ENCODE assay signal across 8 cellular contexts in genomic region chr11:118435233-118435892, GRCh38. TPM values are rescaled to one million over a fixed set of nuclear protein-coding genes. Genes with fewer than 3 reads are reported as not detected.
DNase-seq lines count a peak whose midpoint lies in the region; ATAC-seq and TF ChIP-seq lines count a peak whose summit lies in the region.

No MANE protein-coding gene starts in this region.

- H3K79me2 ChIP-seq in OCI-LY3 (ENCODE audit: low read length): peaks cover 40% of the 10 kb centered on the region

- H3K36me3 ChIP-seq in OCI-LY3 (replicated peaks; ENCODE audit: low read depth, low read length) (peaks cover 5% of the 10 kb centered on the region), esophagus (ENCODE audit: control insufficient read depth in 2 of 2, insufficient read depth in 2 of 2, low read length in 1 of 2) (no peaks in the 10 kb centered on the region)
- peaks cover 0 to 11% (median 0%) of the 10 kb centered on the region in 3 experiments for H3K36me3 ChIP-seq in naive thymus-derived CD4-positive, alpha-beta T cell (ENCODE audit: control insufficient read depth in 2 of 3, insufficient read depth in 3 of 3, low read length in 3 of 3)

- CTCF ChIA-PET in naive thymus-derived CD4-positive, alpha-beta T cell (lab: Charles Lee): interaction anchor here (0.6 to 1.5 kb wide), 7 partner anchors 10 to 620 kb away, joined by 3 to 4 read pairs (median 4); no protein-coding TSS in a partner anchor

- DNase-seq in COLO668 (lab: John Stamatoyannopoulos, UW; ENCODE audit: unreplicated experiment) (peak; percentile 69), activated T-cell treated with anti-CD3 and anti-CD28 coated beads for 24 hours (ENCODE audit: low read depth) (peak; percentile 64)
- DNase-seq in naive thymus-derived CD4-positive, alpha-beta T cell: peak in 3 of 9 donors; percentile 40 to 73 (median 64)

- H3K4me1 Mint-ChIP-seq in naive thymus-derived CD4-positive, alpha-beta T cell: peaks cover 29 to 40% (median 31%) of the 10 kb centered on the region in 7 donors

- H3K4me3 Mint-ChIP-seq in naive thymus-derived CD4-positive, alpha-beta T cell: peak overlapping the region; percentile 87 to 97 (median 94)

- peak overlapping the region; percentile 81 for H2AFZ ChIP-seq in OCI-LY3 (ENCODE audit: low read depth, low read length)

- 0 to 1% methylated on average over 38 of the region's 38 CpGs for WGBS in esophagus, 2 donors

- peaks cover 0 to 10% (median 0%) of the 10 kb centered on the region in 5 donors for H3K36me3 Mint-ChIP-seq in naive thymus-derived CD4-positive, alpha-beta T cell

- H3K9me3 ChIP-seq in OCI-LY3 (ENCODE audit: insufficient read depth, low read length): no peaks in the 10 kb centered on the region
- no peaks in the 10 kb centered on the region for H3K9me3 ChIP-seq in esophagus (ENCODE audit: control insufficient read depth in 2 of 2, insufficient read depth in 1 of 2, low read depth in 1 of 2, low read length in 1 of 2)
- H3K9me3 ChIP-seq in naive thymus-derived CD4-positive, alpha-beta T cell (ENCODE audit: control insufficient read depth in 2 of 3, low read length in 3 of 3): no peaks in the 10 kb centered on the region

- TF ChIP-seq CTCF in OCI-LY3 (IDR thresholded peaks at IDR 0.05; ENCODE audit: low read depth, low read length): no peak

- peaks cover 21% of the 10 kb centered on the region for H3K4me1 ChIP-seq in OCI-LY3 (ENCODE audit: low read length)
- H3K4me1 ChIP-seq in esophagus (ENCODE audit: control insufficient read depth in 2 of 2, insufficient read depth in 2 of 2, low read length in 1 of 2): peaks cover 5 to 6% of the 10 kb centered on the region in 2 donors
- H3K4me1 ChIP-seq in naive thymus-derived CD4-positive, alpha-beta T cell (ENCODE audit: control insufficient read depth in 2 of 2, insufficient read depth in 2 of 2, low read length in 2 of 2): peaks cover 17 to 23% of the 10 kb centered on the region in 2 donors

- peaks cover 0 to 9% (median 0%) of the 10 kb centered on the region in 5 donors for H3K27me3 Mint-ChIP-seq in naive thymus-derived CD4-positive, alpha-beta T cell

- peak overlapping the region; percentile 89 to 98 (median 94) for H3K27ac Mint-ChIP-seq in naive thymus-derived CD4-positive, alpha-beta T cell

- H3K27ac ChIP-seq in OCI-LY3 (ENCODE audit: low read length) (peak overlapping the region; percentile 84), esophagus (ENCODE audit: low read depth in 2 of 2, low read length in 1 of 2) (peak overlapping the region; percentile 81 to 82), temporal lobe (ENCODE audit: low read depth, low read length) (peak overlapping the region; percentile 62)
- H3K27ac ChIP-seq in naive thymus-derived CD4-positive, alpha-beta T cell (ENCODE audit: low read depth, low read length): peak overlapping the region; percentile 99

- no peak for TF ChIP-seq EP300 in Ishikawa (IDR thresholded peaks at IDR 0.05; ENCODE audit: borderline replicate concordance)

- intact Hi-C loops in naive thymus-derived CD4-positive, alpha-beta T cell (cut with micrococcal nuclease): loop anchor here (1.0 to 10.0 kb wide), 10 partner anchors 13 to 1203 kb away; partner anchors contain the start of genes BCL9L (in 2 of the 2), ATP5MG (in 1 of the 2), CENATAC (in 1 of the 2) and DPAGT1 (in 1 of the 2)

- TF ChIP-seq RAD21 in Ishikawa (IDR thresholded peaks at IDR 0.05; ENCODE audit: low read depth): no peak

- H3K27me3 ChIP-seq in OCI-LY3 (ENCODE audit: low read depth, low read length): 0 out of 2 replicates have a peak, but pooled peaks cover 5% of the 10 kb centered on the region
- no peaks in the 10 kb centered on the region for H3K27me3 ChIP-seq in esophagus (ENCODE audit: control insufficient read depth in 1 of 2, insufficient read depth in 2 of 2, low read length in 2 of 2)
- no peaks in the 10 kb centered on the region for H3K27me3 ChIP-seq in naive thymus-derived CD4-positive, alpha-beta T cell (ENCODE audit: control insufficient read depth in 2 of 2, insufficient read depth in 2 of 2, low read length in 2 of 2)

- H3K4me3 ChIP-seq in OCI-LY3 (ENCODE audit: low read length) (peak overlapping the region; percentile 93), esophagus (ENCODE audit: low read depth in 1 of 2, low read length in 2 of 2) (peak overlapping the region; percentile 72 to 89)
- H3K4me3 ChIP-seq in naive thymus-derived CD4-positive, alpha-beta T cell (ENCODE audit: low read length): peak overlapping the region; percentile 91

- H4K20me1 ChIP-seq in OCI-LY3 (ENCODE audit: insufficient read depth, low read length): peaks cover 29% of the 10 kb centered on the region

- peak; percentile 23 for ATAC-seq in GM21447 (IDR thresholded peaks at IDR 0.05; ENCODE audit: unreplicated experiment)
- peak; percentile 1 for ATAC-seq in naive thymus-derived CD4-positive, alpha-beta T cell

- peak overlapping the region; percentile 91 for H3K4me2 ChIP-seq in OCI-LY3 (ENCODE audit: low read length)

- H3K9me3 Mint-ChIP-seq in naive thymus-derived CD4-positive, alpha-beta T cell: peaks cover 0 to 4% (median 0%) of the 10 kb centered on the region in 11 donors

- peak overlapping the region; percentile 92 for H3K9ac ChIP-seq in OCI-LY3 (ENCODE audit: low read length)

- POLR2A ChIA-PET in naive thymus-derived CD4-positive, alpha-beta T cell (lab: Charles Lee): interaction anchor here (0.6 to 3.0 kb wide), 30 partner anchors 9 to 659 kb away, joined by 3 to 31 read pairs (median 4); partner anchors contain the start of genes ARCN1, ATP5MG, CD3D and CD3E

TF ChIP-seq in Ishikawa, 13 proteins besides CTCF, POLR2A, EP300 and RAD21:
- TF ChIP-seq TEAD4 (IDR thresholded peaks at IDR 0.05): no peak
- TF ChIP-seq ZBTB7A (IDR thresholded peaks at IDR 0.05; ENCODE audit: low read depth): 0 out of 2 replicates have a peak, but pooled peaks have one; percentile 53

RNA-seq across cellular contexts. Expression of gene KMT2A, which starts 0.9 kb away (rescaled TPM):
- polyA plus RNA-seq in esophagus: 1 to 10 TPM; 6.4 to 8.5 TPM
- total RNA-seq in naive thymus-derived CD4-positive, alpha-beta T cell: 100 to 1,000 TPM; 140 to 192 (median 161) TPM
- 10 to 100 TPM; 19.6 to 32.9 TPM for polyA plus RNA-seq in naive thymus-derived CD4-positive, alpha-beta T cell
- total RNA-seq in temporal lobe: 82.4 TPM

RNA-seq across cellular contexts. Expression of gene ATP5MG, which starts 34.0 kb away (rescaled TPM):
- polyA plus RNA-seq in esophagus: 100 to 1,000 TPM; 152 to 237 TPM
- total RNA-seq in naive thymus-derived CD4-positive, alpha-beta T cell: 100 to 1,000 TPM; 140 to 241 (median 154) TPM
- polyA plus RNA-seq in naive thymus-derived CD4-positive, alpha-beta T cell: 100 to 1,000 TPM; 525 to 842 TPM
- total RNA-seq in temporal lobe: 76.5 TPM
